ENCODE assay signal across 8 cellular contexts in the genomic region with DNA sequence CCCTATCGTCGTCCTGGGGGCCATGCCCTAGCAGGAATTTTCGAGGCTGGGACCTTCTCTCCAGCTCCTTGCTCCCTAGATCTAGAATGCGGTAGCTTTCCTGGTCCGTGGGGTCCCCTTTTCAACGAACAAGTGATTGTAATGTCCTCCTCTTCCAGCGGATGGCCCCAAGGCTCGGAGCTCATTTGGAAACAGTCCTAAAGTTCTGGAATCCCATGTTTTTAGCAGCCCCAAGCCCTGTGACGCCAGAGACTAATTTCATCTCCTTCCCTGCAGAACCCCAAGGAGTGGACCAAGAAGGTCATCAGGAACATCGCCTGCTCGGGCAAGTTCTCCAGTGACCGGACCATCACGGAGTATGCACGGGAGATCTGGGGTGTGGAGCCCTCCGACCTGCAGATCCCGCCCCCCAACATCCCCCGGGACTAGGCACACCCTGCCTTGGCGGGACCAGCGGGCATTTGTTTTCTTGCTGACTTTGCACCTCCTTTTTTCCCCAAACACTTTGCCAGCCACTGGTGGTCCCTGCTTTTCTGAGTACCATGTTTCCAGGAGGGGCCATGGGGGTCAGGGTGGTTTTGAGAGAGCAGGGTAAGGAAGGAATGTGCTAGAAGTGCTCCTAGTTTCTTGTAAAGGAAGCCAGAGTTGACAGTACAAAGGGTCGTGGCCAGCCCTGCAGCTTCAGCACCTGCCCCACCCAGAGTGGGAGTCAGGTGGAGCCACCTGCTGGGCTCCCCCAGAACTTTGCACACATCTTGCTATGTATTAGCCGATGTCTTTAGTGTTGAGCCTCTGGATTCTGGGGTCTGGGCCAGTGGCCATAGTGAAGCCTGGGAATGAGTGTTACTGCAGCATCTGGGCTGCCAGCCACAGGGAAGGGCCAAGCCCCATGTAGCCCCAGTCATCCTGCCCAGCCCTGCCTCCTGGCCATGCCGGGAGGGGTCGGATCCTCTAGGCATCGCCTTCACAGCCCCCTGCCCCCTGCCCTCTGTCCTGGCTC. TPM values are rescaled to one million over a fixed set of nuclear protein-coding genes. Genes with fewer than 3 reads are reported as not detected.
DNase-seq lines count a peak whose midpoint lies in the region; ATAC-seq and TF ChIP-seq lines count a peak whose summit lies in the region.

No MANE protein-coding gene starts in this region.

- H3K4me3 Mint-ChIP-seq in type B pancreatic cell: no peak overlapping the region
- no peak overlapping the region for H3K4me3 Mint-ChIP-seq in mesothelial cell of epicardium

- H3K27me3 Mint-ChIP-seq in type B pancreatic cell: no peaks in the 10 kb centered on the region
- H3K27me3 Mint-ChIP-seq in mesothelial cell of epicardium (ENCODE audit: low read depth): no peaks in the 10 kb centered on the region

- peak overlapping the region; percentile 84 for H3K27ac Mint-ChIP-seq in type B pancreatic cell
- H3K27ac Mint-ChIP-seq in mesothelial cell of epicardium: no peak overlapping the region

- H3K36me3 Mint-ChIP-seq in type B pancreatic cell (no peaks in the 10 kb centered on the region), mesothelial cell of epicardium (peaks cover 7% of the 10 kb centered on the region)

- peak; percentile 61 for TF ChIP-seq CTCF in brain microvascular endothelial cell (IDR thresholded peaks at IDR 0.05; ENCODE audit: low read depth, low read length, missing control alignments)
- TF ChIP-seq CTCF in right lobe of liver (IDR thresholded peaks at IDR 0.05): peak; percentile 28 to 37 (median 33)
- peak; percentile 53 for TF ChIP-seq CTCF in type B pancreatic cell (conservative IDR thresholded peaks at IDR 0.05)
- no peak for TF ChIP-seq CTCF in mesothelial cell of epicardium (IDR thresholded peaks at IDR 0.05; ENCODE audit: unreplicated experiment)

- no peaks in the 10 kb centered on the region for H3K27me3 ChIP-seq in brain microvascular endothelial cell (replicated peaks)
- H3K27me3 ChIP-seq in right lobe of liver: no peaks in the 10 kb centered on the region

- H3K4me3 ChIP-seq in brain microvascular endothelial cell (ENCODE audit: low read depth, low read length) (no peak overlapping the region), right lobe of liver (no peak overlapping the region)

- peak; percentile 2 for DNase-seq in DMS79 treated with DMSO at 0.1 percent for 48 hours (lab: John Stamatoyannopoulos, UW)
- DNase-seq in DMS79 (lab: John Stamatoyannopoulos, UW): no peak
- peak; percentile 44 for DNase-seq in NCI-H146 (lab: John Stamatoyannopoulos, UW)
- DNase-seq in brain microvascular endothelial cell: no peak
- no peak for DNase-seq in right lobe of liver
- DNase-seq in type B pancreatic cell (ENCODE audit: extremely low spot score, unreplicated experiment): no peak
- DNase-seq in mesothelial cell of epicardium (ENCODE audit: low spot score in 2 of 2, unreplicated experiment in 2 of 2): no peak

- H3K4me1 ChIP-seq in right lobe of liver: no peaks in the 10 kb centered on the region

- H3K27ac ChIP-seq in brain microvascular endothelial cell: no peak overlapping the region
- H3K27ac ChIP-seq in right lobe of liver: no peak overlapping the region

- H3K36me3 ChIP-seq in brain microvascular endothelial cell (replicated peaks) (peaks cover 61% of the 10 kb centered on the region), right lobe of liver (no peaks in the 10 kb centered on the region)

- intact Hi-C loops in right lobe of liver (cut with DNase I): loop anchor here in 1 of 2 donors (5.0 to 10.0 kb wide), 3 partner anchors 72 to 162 kb away; no protein-coding TSS in a partner anchor

- WGBS in right lobe of liver (ENCODE audit: insufficient coverage, low coverage, low lambda C conversion rate, missing lambda C conversion rate): 76% methylated on average over 5 of the region's 24 CpGs

- H3K9me3 ChIP-seq in right lobe of liver: no peaks in the 10 kb centered on the region

- H3K4me1 Mint-ChIP-seq in type B pancreatic cell (ENCODE audit: unreplicated experiment) (no peaks in the 10 kb centered on the region), mesothelial cell of epicardium (no peaks in the 10 kb centered on the region)

- H3K9me3 Mint-ChIP-seq in type B pancreatic cell (no peaks in the 10 kb centered on the region), mesothelial cell of epicardium (no peaks in the 10 kb centered on the region)

- no peak for TF ChIP-seq POLR2A in right lobe of liver (IDR thresholded peaks at IDR 0.05)

- in situ Hi-C loops in brain microvascular endothelial cell (cut with HindIII; ENCODE audit: low pct_ligation_motif_present, low sequenced_read_pairs): no loop called here

- peak; percentile 29 for ATAC-seq in GM21360 (IDR thresholded peaks at IDR 0.05; ENCODE audit: unreplicated experiment)
- ATAC-seq in right lobe of liver: peak; percentile 15 to 44 (median 26)

RNA-seq across cellular contexts. Expression of gene PYGB, which starts 48.5 kb away (rescaled TPM):
- total RNA-seq in right lobe of liver (10 to 100 TPM in 3 of 6 experiments, 1 to 10 TPM in 3; 6.6 to 27.4 (median 13.2) TPM), type B pancreatic cell (ENCODE audit: low replicate concordance) (39.3 and 52.2 TPM in 2 replicates), mesothelial cell of epicardium (46.6 to 48.0 TPM (median 47.4 TPM) in 3 replicates)

Comparison
In these comparisons a context has a peak if more than half of its experiments do, and no peak if none do; other contexts are left out.
1. DNase-seq: peak in DMS79 treated with DMSO at 0.1 percent for 48 hours (single experiment) and NCI-H146 (single experiment); none in DMS79 (single experiment), brain microvascular endothelial cell (single experiment), right lobe of liver (0 of 3), type B pancreatic cell (single experiment) and mesothelial cell of epicardium (0 of 2).